In genomic region chr13:62931901-62932883, GRCh38 we compare ENCODE assay signal across 15 cellular contexts.
DNase-seq lines count a peak whose midpoint lies in the region; ATAC-seq and TF ChIP-seq lines count a peak whose summit lies in the region.
"Had no signal": no experiment of that assay in that cellular context is flagged by ENCODE, and none has a peak within 500 bp of the region (broad histone marks: within the 10 kb centered on the region; RNA-seq: fewer than 3 reads in every experiment).

No MANE protein-coding gene starts in this region.

- TF ChIP-seq EP300 in stomach (IDR thresholded peaks at IDR 0.05): no peak

- intact Hi-C loops in stomach (cut with DNase I; ENCODE audit: low total_unique reads): no loop called here

- WGBS in stomach, 5 donors: 29 to 52% (median 44%) methylated on average over 3 of the region's 3 CpGs

- no peaks in the 10 kb centered on the region for H3K79me2 ChIP-seq in SU-DHL-6 (ENCODE audit: insufficient read depth, low read length)
- H3K79me2 ChIP-seq: parathyroid adenoma had no signal

- H2AFZ ChIP-seq in SU-DHL-6 (ENCODE audit: low read depth, low read length, severe bottlenecking): peak overlapping the region; percentile 74
- H2AFZ ChIP-seq: parathyroid adenoma had no signal

- H3K4me2 ChIP-seq in SU-DHL-6 (ENCODE audit: low read depth, low read length, poor library complexity, severe bottlenecking): peak overlapping the region; percentile 36

- no peak for TF ChIP-seq POLR2A in stomach (IDR thresholded peaks at IDR 0.05)

- H3K9me3 ChIP-seq in SU-DHL-6 (ENCODE audit: insufficient read depth, low read length) (no peaks in the 10 kb centered on the region), stomach (peaks cover 0 to 2% (median 0%) of the 10 kb centered on the region in 4 donors)

- POLR2A ChIA-PET in HEK293T (lab: Yijun Ruan, JAX): no interaction called here

- no peaks in the 10 kb centered on the region for H3F3A ChIP-seq in SU-DHL-6 (ENCODE audit: insufficient read depth)

- ATAC-seq in HG03095 (IDR thresholded peaks at IDR 0.05; ENCODE audit: unreplicated experiment): no peak

- H3K27ac ChIP-seq in SU-DHL-6 (ENCODE audit: low read depth, low read length) (no peak overlapping the region), stomach (no peak overlapping the region)
- H3K27ac ChIP-seq: parathyroid adenoma had no signal

- DNase-seq in HEK293T (ENCODE audit: extremely low spot score): no peak
- DNase-seq in fibroblast of villous mesenchyme (ENCODE audit: low read depth): peak; percentile 51
- no peak for DNase-seq in occipital lobe (lab: John Stamatoyannopoulos, UW)
- DNase-seq in NCI-H2081 treated with DMSO at 0.1 percent for 48 hours (lab: John Stamatoyannopoulos, UW): no peak
- no peak for DNase-seq in stomach
- DNase-seq: activated CD4-positive, alpha-beta T cell treated with anti-CD3 and anti-CD28 coated beads, Interleukin-2, amount 10 ng/mL, durations not matched to agents 7 days and 5 days; activated naive CD4-positive, alpha-beta T cell treated with anti-CD3 and anti-CD28 coated beads, Interleukin-2, amount 10 ng/mL, durations not matched to agents 7 days and 5 days; CD4-positive, alpha-beta memory T cell; DMS79; effector memory CD4-positive, alpha-beta T cell; NCI-H187; NCI-H524 had no signal

- H3K4me3 ChIP-seq in SU-DHL-6 (ENCODE audit: insufficient read depth, low read length, poor library complexity, severe bottlenecking) (no peak overlapping the region), fibroblast of villous mesenchyme (ENCODE audit: low read depth, low read length) (no peak overlapping the region), stomach (no peak overlapping the region)

- no peaks in the 10 kb centered on the region for H3K4me1 ChIP-seq in stomach
- H3K4me1 ChIP-seq: parathyroid adenoma had no signal

- no peaks in the 10 kb centered on the region for H3K9me2 ChIP-seq in SU-DHL-6 (replicated peaks; ENCODE audit: insufficient read depth, low read length)

- TF ChIP-seq CTCF in SU-DHL-6 (IDR thresholded peaks at IDR 0.05; ENCODE audit: insufficient read depth, low read length, poor library complexity, severe bottlenecking): no peak
- no peak for TF ChIP-seq CTCF in fibroblast of villous mesenchyme (IDR thresholded peaks at IDR 0.05; ENCODE audit: insufficient read depth, low read depth, low read length)
- TF ChIP-seq CTCF in stomach (IDR thresholded peaks at IDR 0.05): no peak

- H3K27me3 ChIP-seq in SU-DHL-6 (ENCODE audit: low read length) (no peaks in the 10 kb centered on the region), stomach (no peaks in the 10 kb centered on the region)

- no peaks in the 10 kb centered on the region for H4K20me1 ChIP-seq in SU-DHL-6 (ENCODE audit: low read depth, low read length)

- CTCF ChIA-PET in HEK293T (lab: Yijun Ruan, JAX): no interaction called here

- H3K36me3 ChIP-seq in SU-DHL-6 (ENCODE audit: low read length): no peaks in the 10 kb centered on the region
- no peaks in the 10 kb centered on the region for H3K36me3 ChIP-seq in stomach

- no peak overlapping the region for H3K9ac ChIP-seq in SU-DHL-6 (ENCODE audit: low read length)
- H3K9ac ChIP-seq: parathyroid adenoma had no signal

TF ChIP-seq in HEK293T, 16 proteins besides CTCF, POLR2A, EP300 and RAD21:
- peak; percentile 15; the same call in 1 of the 2 replicates for TF ChIP-seq SP1 (IDR thresholded peaks at IDR 0.05)
- no peak for TF ChIP-seq NFRKB (IDR thresholded peaks at IDR 0.05)
